8 cellular contexts compared by ENCODE assay signal in the genomic region with DNA sequence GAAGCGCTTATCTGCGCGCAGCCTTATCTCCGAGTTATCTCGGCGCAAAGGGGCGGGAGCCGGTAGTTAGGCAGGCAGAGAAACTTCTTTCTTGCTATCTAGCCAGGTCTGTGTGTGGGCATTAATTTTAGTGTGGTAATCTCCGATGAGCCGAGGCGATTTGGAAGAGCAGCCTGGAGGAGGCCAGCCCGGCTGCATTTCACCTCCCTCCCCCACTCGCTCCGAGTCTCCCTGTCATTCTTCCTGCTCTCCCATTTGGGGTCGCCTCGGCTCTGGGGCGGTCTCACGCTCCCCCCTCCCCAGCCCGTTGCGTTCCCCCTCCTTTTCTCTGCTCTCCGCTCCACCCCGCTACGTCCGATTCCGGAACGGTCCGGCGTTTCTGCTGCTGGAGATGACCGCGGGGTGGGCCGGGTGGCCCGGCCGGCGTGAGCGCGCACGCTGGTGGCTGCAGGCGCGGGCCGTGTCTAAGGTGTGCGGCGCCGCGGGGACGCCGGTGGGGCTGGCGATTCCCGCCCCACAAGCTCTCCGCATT. TPM values are rescaled to one million over a fixed set of nuclear protein-coding genes. Genes with fewer than 3 reads are reported as not detected.
DNase-seq lines count a peak whose midpoint lies in the region; ATAC-seq and TF ChIP-seq lines count a peak whose summit lies in the region.

No MANE protein-coding gene starts in this region.

- H3K27ac ChIP-seq in dorsolateral prefrontal cortex: peak overlapping the region in 2 of 59 donors; percentile 15 to 35

- H3K27me3 ChIP-seq in NT2/D1 (ENCODE audit: insufficient read depth, insufficient read length): peaks cover 94% of the 10 kb centered on the region
- peaks cover 35 to 100% (median 95%) of the 10 kb centered on the region in 45 donors for H3K27me3 ChIP-seq in dorsolateral prefrontal cortex

- H3K4me3 ChIP-seq in NT2/D1 (ENCODE audit: insufficient read length, low read depth): peak overlapping the region; percentile 58
- peak overlapping the region; percentile 27 to 79 (median 60) for H3K4me3 ChIP-seq in dorsolateral prefrontal cortex

- H3K4me1 Mint-ChIP-seq in mesothelial cell of epicardium: peaks cover 39% of the 10 kb centered on the region

- ATAC-seq in GM21786 (IDR thresholded peaks at IDR 0.05; ENCODE audit: unreplicated experiment): no peak

- peaks cover 6% of the 10 kb centered on the region for H3K4me1 ChIP-seq in NT2/D1 (ENCODE audit: insufficient read depth, insufficient read length)

- in situ Hi-C loops in GM13976 (cut with MboI; ENCODE audit: low sequenced_read_pairs, unreplicated experiment): no loop called here

- H3K9ac ChIP-seq in NT2/D1 (ENCODE audit: insufficient read length, low read depth): peak overlapping the region; percentile 59

- H3K27ac Mint-ChIP-seq in mesothelial cell of epicardium: peak overlapping the region; percentile 99

- peak; percentile 26 for DNase-seq in NCI-H2227 (lab: John Stamatoyannopoulos, UW; ENCODE audit: unreplicated experiment)
- DNase-seq in NCI-H2227 treated with DMSO at 0.1 percent for 48 hours (lab: John Stamatoyannopoulos, UW): no peak
- no peak for DNase-seq in NT2/D1 (ENCODE audit: low read depth, low spot score)
- no peak for DNase-seq in dorsolateral prefrontal cortex
- peak in 1 of 2 experiments; percentile 57 for DNase-seq in mesothelial cell of epicardium (ENCODE audit: low spot score in 2 of 2, unreplicated experiment in 2 of 2)
- no peak for DNase-seq in GM13976 (ENCODE audit: low spot score)
- no peak for DNase-seq in stimulated activated CD4-positive, alpha-beta T cell treated with anti-CD3 and anti-CD28 coated beads, Interleukin-2, amount 100 ng/mL, for 48 hours

- H3K9me3 ChIP-seq in NT2/D1 (ENCODE audit: insufficient read depth, low read length): no peaks in the 10 kb centered on the region

- intact Hi-C loops in dorsolateral prefrontal cortex (cut with DNase I): no loop called here

- no peaks in the 10 kb centered on the region for H3K9me3 Mint-ChIP-seq in mesothelial cell of epicardium

- peaks cover 7% of the 10 kb centered on the region for H3K36me3 ChIP-seq in NT2/D1 (ENCODE audit: insufficient read depth, insufficient read length, low read length)

- H3K36me3 Mint-ChIP-seq in mesothelial cell of epicardium: peaks cover 28% of the 10 kb centered on the region

- TF ChIP-seq CTCF in dorsolateral prefrontal cortex (IDR thresholded peaks at IDR 0.05 in 54 of 56, conservative IDR thresholded peaks at IDR 0.05 in 2 of 56; ENCODE audit: low read depth in 1 of 56, partially characterized antibody in 56 of 56) (no peak), mesothelial cell of epicardium (IDR thresholded peaks at IDR 0.05; ENCODE audit: unreplicated experiment) (no peak), GM13976 (IDR thresholded peaks at IDR 0.05; ENCODE audit: borderline replicate concordance, control extremely low read depth, extremely low read depth, insufficient read depth, missing control alignments) (no peak)

- H3K27me3 Mint-ChIP-seq in mesothelial cell of epicardium (ENCODE audit: low read depth): peaks cover 58% of the 10 kb centered on the region

- peak overlapping the region; percentile 98 for H3K4me3 Mint-ChIP-seq in mesothelial cell of epicardium

RNA-seq across cellular contexts. Expression of gene GATA6, which starts 0.6 kb away (rescaled TPM):
- total RNA-seq in dorsolateral prefrontal cortex (1 to 10 TPM in 2 of 120 experiments, under 1 TPM in 36, not detected in 82; 0.10 to 1.5 (median 0.28) TPM), mesothelial cell of epicardium (99.0 to 108 TPM (median 106 TPM) in 3 replicates)

Comparison
In these comparisons a context has a peak if more than half of its experiments do, and no peak if none do; other contexts are left out.
1. RNA of gene GATA6, which starts 0.6 kb away (total RNA-seq): 99.0 to 108 TPM in mesothelial cell of epicardium; 0.10 to 1.5 TPM in dorsolateral prefrontal cortex; every median in the first group is over 10 times any median in the second.